ENCODE assay signal across 24 cellular contexts in genomic region chr1:84693774-84694173, GRCh38. TPM values are rescaled to one million over a fixed set of nuclear protein-coding genes. Genes with fewer than 3 reads are reported as not detected.
A peak's percentile ranks its signal among the peaks of the same experiment; 100 is the strongest.
DNase-seq lines count a peak whose midpoint lies in the region; ATAC-seq and TF ChIP-seq lines count a peak whose summit lies in the region.
"Had no signal": no experiment of that assay in that cellular context is flagged by ENCODE, and none has a peak within 500 bp of the region (broad histone marks: within the 10 kb centered on the region; RNA-seq: fewer than 3 reads in every experiment).

No MANE protein-coding gene starts in this region.

- intact Hi-C loops in MCF 10A (cut with micrococcal nuclease) = no loop called here

- peaks cover 41% of the 10 kb centered on the region for H3K4me1 Mint-ChIP-seq in activated naive CD8-positive, alpha-beta T cell (ENCODE audit: low read depth)
- peaks cover 38% of the 10 kb centered on the region for H3K4me1 Mint-ChIP-seq in activated naive CD8-positive, alpha-beta T cell treated with anti-CD3 and anti-CD28 coated beads, Interleukin-2, amount 50 U/mL, for 24 hours
- H3K4me1 Mint-ChIP-seq in MCF 10A (ENCODE audit: insufficient read depth, unreplicated experiment) = peaks cover 31% of the 10 kb centered on the region

- H3K79me2 ChIP-seq in trophoblast cell (ENCODE audit: control insufficient read depth, insufficient read depth, low read length, poor library complexity) = peaks cover 4% of the 10 kb centered on the region

- H4K12ac ChIP-seq in trophoblast cell (ENCODE audit: low read depth, low read length) = no peak overlapping the region

- no peaks in the 10 kb centered on the region for H3K27me3 Mint-ChIP-seq in activated naive CD8-positive, alpha-beta T cell
- no peaks in the 10 kb centered on the region for H3K27me3 Mint-ChIP-seq in activated naive CD8-positive, alpha-beta T cell treated with anti-CD3 and anti-CD28 coated beads, Interleukin-2, amount 50 U/mL, for 24 hours
- H3K27me3 Mint-ChIP-seq in MCF 10A (ENCODE audit: insufficient read depth, unreplicated experiment) = no peaks in the 10 kb centered on the region
- H3K27me3 Mint-ChIP-seq: IgD-negative memory B cell had no signal

- H3K27me3 ChIP-seq in trophoblast cell (ENCODE audit: insufficient read depth, low read length) = no peaks in the 10 kb centered on the region
- H3K27me3 ChIP-seq: gastrocnemius medialis, Peyer's patch had no signal

- no peak overlapping the region for H4K91ac ChIP-seq in trophoblast cell (ENCODE audit: low read depth, low read length)

- no peaks in the 10 kb centered on the region for H3K9me3 ChIP-seq in trophoblast cell (ENCODE audit: insufficient read depth, low read depth, low read length)
- H3K9me3 ChIP-seq: gastrocnemius medialis, Peyer's patch had no signal

- H3K4ac ChIP-seq in trophoblast cell (ENCODE audit: low read depth, low read length) = no peak overlapping the region

- WGBS in trophoblast cell (ENCODE audit: extremely low coverage, insufficient coverage, insufficient read length) = no CpG with 5 or more reads among the region's 1 CpG

- peak overlapping the region; percentile 13 for H3K27ac Mint-ChIP-seq in activated naive CD8-positive, alpha-beta T cell
- no peak overlapping the region for H3K27ac Mint-ChIP-seq in activated naive CD8-positive, alpha-beta T cell treated with anti-CD3 and anti-CD28 coated beads, Interleukin-2, amount 50 U/mL, for 24 hours
- no peak overlapping the region for H3K27ac Mint-ChIP-seq in MCF 10A (ENCODE audit: low read depth, unreplicated experiment)
- H3K27ac Mint-ChIP-seq: progenitor cell of endocrine pancreas had no signal

- no peak overlapping the region for H3K18ac ChIP-seq in trophoblast cell (ENCODE audit: low read length)

- no peak for DNase-seq in activated naive CD8-positive, alpha-beta T cell treated with anti-CD3 and anti-CD28 coated beads, Interleukin-2, amount 50 U/mL, for 24 hours
- peak; percentile 22 for DNase-seq in LHCN-M2 (ENCODE audit: low read depth)
- peak; percentile 66 for DNase-seq in fibroblast of mammary gland (ENCODE audit: low read depth)
- DNase-seq in MCF 10A (ENCODE audit: unreplicated experiment) = no peak
- no peak for DNase-seq in CD1c-positive myeloid dendritic cell (ENCODE audit: extremely low spot score)
- DNase-seq in caudate nucleus (lab: John Stamatoyannopoulos, UW) = no peak
- DNase-seq in trophoblast cell = no peak
- DNase-seq: activated CD4-positive, alpha-beta T cell treated with anti-CD3 and anti-CD28 coated beads, Interleukin-2, amount 50 U/mL, for 4 hours; COR-L47; DMS79 treated with DMSO at 0.1 percent for 48 hours; effector CD4-positive, alpha-beta T cell; erythroblast; gastrocnemius medialis; hippocampal formation; NCI-H1436 treated with DMSO at 0.1 percent for 48 hours; NCI-H524; NK-92 treated with Interleukin-12 subunit alpha and Interleukin-12 subunit beta, amount 100 ng/mL, for 24 hours; Peyer's patch; substantia nigra; WERI-Rb-1 had no signal

- peaks cover 3 to 10% of the 10 kb centered on the region in 2 experiments for H3K4me1 ChIP-seq in trophoblast cell (ENCODE audit: control insufficient read depth in 1 of 2, insufficient read depth in 2 of 2, low read length in 2 of 2)

- H2AK5ac ChIP-seq in trophoblast cell (ENCODE audit: low read length) = no peak overlapping the region

- no peak for ATAC-seq in activated naive CD8-positive, alpha-beta T cell treated with anti-CD3 and anti-CD28 coated beads, Interleukin-2, amount 50 U/mL, for 24 hours
- ATAC-seq: gastrocnemius medialis had no signal

- no peak overlapping the region for H3K4me3 Mint-ChIP-seq in activated naive CD8-positive, alpha-beta T cell
- H3K4me3 Mint-ChIP-seq in activated naive CD8-positive, alpha-beta T cell treated with anti-CD3 and anti-CD28 coated beads, Interleukin-2, amount 50 U/mL, for 24 hours = no peak overlapping the region
- H3K4me3 Mint-ChIP-seq in MCF 10A (ENCODE audit: unreplicated experiment) = no peak overlapping the region

- H3K27ac ChIP-seq in caudate nucleus (ENCODE audit: low read depth, low read length) (no peak overlapping the region), trophoblast cell (ENCODE audit: low read depth, low read length) (no peak overlapping the region)
- H3K27ac ChIP-seq: gastrocnemius medialis, WERI-Rb-1 had no signal

- BruUV-seq in MCF 10A (replicated peaks; lab: Mats Ljungman, UMichigan) = no TSS peak

- POLR2A ChIA-PET in MCF 10A (lab: Yijun Ruan, JAX) = interaction anchor here (0.6 to 0.9 kb wide), 3 partner anchors 14 to 189 kb away, joined by 3 read pairs; no protein-coding TSS in a partner anchor

- no peak overlapping the region for H2BK12ac ChIP-seq in trophoblast cell (ENCODE audit: low read length)

- CTCF ChIA-PET in MCF 10A (lab: Yijun Ruan, JAX) = interaction anchor here (0.6 to 1.7 kb wide), 3 partner anchors 60 to 761 kb away, joined by 3 to 10 read pairs (median 6); no protein-coding TSS in a partner anchor

- no peak overlapping the region for H3K9ac ChIP-seq in trophoblast cell (ENCODE audit: low read length)

- no peaks in the 10 kb centered on the region for H3K9me3 Mint-ChIP-seq in activated naive CD8-positive, alpha-beta T cell (ENCODE audit: low read depth)
- H3K9me3 Mint-ChIP-seq in activated naive CD8-positive, alpha-beta T cell treated with anti-CD3 and anti-CD28 coated beads, Interleukin-2, amount 50 U/mL, for 24 hours = no peaks in the 10 kb centered on the region
- no peaks in the 10 kb centered on the region for H3K9me3 Mint-ChIP-seq in MCF 10A (ENCODE audit: unreplicated experiment)
- H3K9me3 Mint-ChIP-seq: IgD-negative memory B cell; T-helper 1 cell treated with Interleukin-12 subunit alpha and Interleukin-12 subunit beta and Interleukin-4 antibody, amounts not matched to agents 30 μg/mL and 1 μg/mL, for 36 hours had no signal

- no peak overlapping the region for H2AFZ ChIP-seq in trophoblast cell (ENCODE audit: insufficient read depth, low read length, poor library complexity)

- TF ChIP-seq CTCF in fibroblast of mammary gland (conservative IDR thresholded peaks at IDR 0.05; ENCODE audit: control insufficient read depth, insufficient read depth, low read depth, low read length) (no peak), MCF 10A (IDR thresholded peaks at IDR 0.05; ENCODE audit: unreplicated experiment) (no peak)

- H2BK120ac ChIP-seq in trophoblast cell (ENCODE audit: insufficient read depth, low read length, poor library complexity) = no peak overlapping the region

- no peak overlapping the region for H4K8ac ChIP-seq in trophoblast cell (ENCODE audit: low read depth, low read length)

- no peaks in the 10 kb centered on the region for H3K36me3 Mint-ChIP-seq in activated naive CD8-positive, alpha-beta T cell
- no peaks in the 10 kb centered on the region for H3K36me3 Mint-ChIP-seq in activated naive CD8-positive, alpha-beta T cell treated with anti-CD3 and anti-CD28 coated beads, Interleukin-2, amount 50 U/mL, for 24 hours (ENCODE audit: low read depth)
- H3K36me3 Mint-ChIP-seq in MCF 10A (ENCODE audit: insufficient read depth, unreplicated experiment) = peaks cover 11% of the 10 kb centered on the region
- H3K36me3 Mint-ChIP-seq: IgD-negative memory B cell had no signal

- no peak overlapping the region for H3K4me2 ChIP-seq in trophoblast cell (ENCODE audit: low read length)

- H3K4me3 ChIP-seq in fibroblast of mammary gland (ENCODE audit: control insufficient read depth, low read depth, low read length) (no peak overlapping the region), trophoblast cell (ENCODE audit: low read depth, low read length) (no peak overlapping the region)
- H3K4me3 ChIP-seq: gastrocnemius medialis had no signal

- H3K23ac ChIP-seq in trophoblast cell (ENCODE audit: low read length) = no peak overlapping the region

- H3K36me3 ChIP-seq in trophoblast cell (ENCODE audit: control insufficient read depth in 1 of 2, insufficient read depth in 2 of 2, low read length in 2 of 2) = no peaks in the 10 kb centered on the region
- H3K36me3 ChIP-seq: gastrocnemius medialis, Peyer's patch, WERI-Rb-1 had no signal

- H2BK5ac ChIP-seq in trophoblast cell (ENCODE audit: low read depth, low read length, poor library complexity) = no peak overlapping the region

- peaks cover 11% of the 10 kb centered on the region for H3K79me1 ChIP-seq in trophoblast cell (ENCODE audit: low read length)

- H3K14ac ChIP-seq in trophoblast cell (ENCODE audit: low read length) = no peak overlapping the region

RNA-seq across cellular contexts. Expression of gene SSX2IP, which starts 3.5 kb away (rescaled TPM):
- total RNA-seq in LHCN-M2 (2014; rRNA removed) = 24.7 and 26.9 TPM in 2 replicates
- 3.0 TPM for polyA plus RNA-seq in LHCN-M2 (2012)
- total RNA-seq in MCF 10A (2022) = 19.4 and 20.5 TPM in 2 replicates
- polyA plus RNA-seq in trophoblast cell (2013) = 15.0 and 17.0 TPM in 2 replicates

Comparison
In these comparisons a context has a peak if more than half of its experiments do, and no peak if none do; other contexts are left out.
1. DNase-seq: peak in LHCN-M2 (single experiment) and fibroblast of mammary gland (single experiment); none in activated naive CD8-positive, alpha-beta T cell treated with anti-CD3 and anti-CD28 coated beads, Interleukin-2, amount 50 U/mL, for 24 hours (single experiment), MCF 10A (single experiment), CD1c-positive myeloid dendritic cell (single experiment), caudate nucleus (0 of 61) and trophoblast cell (0 of 2).